Comparison of ENCODE assay signal across 15 cellular contexts in the genomic region with DNA sequence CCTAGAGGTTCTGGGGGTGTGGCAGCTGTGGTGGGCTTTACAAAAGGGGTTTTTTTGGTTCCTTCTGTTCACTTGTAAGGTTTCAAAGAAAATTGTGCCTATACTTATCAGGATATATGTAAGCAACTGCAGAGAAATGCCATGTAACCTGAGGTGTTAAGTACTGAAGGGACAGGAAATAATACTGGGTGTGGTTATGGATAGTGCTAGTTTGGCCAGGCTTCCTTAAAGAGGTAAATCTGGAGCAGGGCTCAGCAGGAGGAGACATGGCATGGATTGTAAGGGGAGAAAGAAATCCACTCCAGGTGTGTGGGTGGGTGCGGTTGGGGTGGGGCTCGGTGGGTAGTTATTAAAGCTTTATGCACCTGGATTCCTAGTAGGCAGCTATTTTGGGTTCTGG. TPM values are rescaled to one million over a fixed set of nuclear protein-coding genes. Genes with fewer than 3 reads are reported as not detected.
A peak's percentile ranks its signal among the peaks of the same experiment; 100 is the strongest.
DNase-seq lines count a peak whose midpoint lies in the region; ATAC-seq and TF ChIP-seq lines count a peak whose summit lies in the region.
"Had no signal": no experiment of that assay in that cellular context is flagged by ENCODE, and none has a peak within 500 bp of the region (broad histone marks: within the 10 kb centered on the region; RNA-seq: fewer than 3 reads in every experiment).

No MANE protein-coding gene starts in this region.

- DNase-seq in breast epithelium (ENCODE audit: low spot score in 2 of 2) (no peak), mesothelial cell of epicardium (ENCODE audit: low spot score in 2 of 2, unreplicated experiment in 2 of 2) (no peak), tibial nerve (ENCODE audit: low spot score in 2 of 2) (no peak), iPS-NIHi7 (ENCODE audit: extremely low spot score) (no peak)
- no peak for DNase-seq in activated CD4-positive, alpha-beta T cell treated with anti-CD3 and anti-CD28 coated beads for 1 hour
- DNase-seq: activated CD4-positive, alpha-beta T cell treated with anti-CD3 and anti-CD28 coated beads, Interleukin-2, amount 50 U/mL, for 48 hours; adrenal gland; CD4-positive, CD25-positive, alpha-beta regulatory T cell; dermis blood vessel endothelial cell; NCI-H2171; NK-92 treated with Interleukin-12 subunit alpha and Interleukin-12 subunit beta, amount 100 ng/mL, for 24 hours had no signal

- no peak for ATAC-seq in HG02970 (IDR thresholded peaks at IDR 0.05; ENCODE audit: low FRiP score, unreplicated experiment)

- peak; percentile 35; the same call in 1 of the 2 replicates for TF ChIP-seq EP300 in Ishikawa (IDR thresholded peaks at IDR 0.05; ENCODE audit: borderline replicate concordance)
- TF ChIP-seq EP300 in tibial nerve (IDR thresholded peaks at IDR 0.05) = no peak

- peaks cover 2% of the 10 kb centered on the region for H3K36me3 Mint-ChIP-seq in mesothelial cell of epicardium
- H3K36me3 Mint-ChIP-seq: CD4-positive, CD25-positive, alpha-beta regulatory T cell; memory B cell had no signal

- 59 to 64% methylated on average over 2 of the region's 2 CpGs for WGBS in tibial nerve, 2 donors

- H3K9me3 ChIP-seq in breast epithelium (no peaks in the 10 kb centered on the region), tibial nerve (no peaks in the 10 kb centered on the region)
- H3K9me3 ChIP-seq: adrenal gland had no signal

- H3K4me3 ChIP-seq in breast epithelium (peak overlapping the region in 1 of 3 donors; percentile 28), tibial nerve (no peak overlapping the region)
- H3K4me3 ChIP-seq: adrenal gland had no signal

- H3K36me3 ChIP-seq in breast epithelium (no peaks in the 10 kb centered on the region), tibial nerve (no peaks in the 10 kb centered on the region)
- H3K36me3 ChIP-seq: adrenal gland had no signal

- no peak; the same call in 1 of the 2 replicates for TF ChIP-seq RAD21 in Ishikawa (IDR thresholded peaks at IDR 0.05; ENCODE audit: low read depth)

- no peak overlapping the region for H3K4me3 Mint-ChIP-seq in mesothelial cell of epicardium
- H3K4me3 Mint-ChIP-seq: activated T-helper 1 cell treated with anti-CD3 and anti-CD28 coated beads, Interleukin-12 subunit alpha, Interleukin-12 subunit beta, Interleukin-2, Interleukin-4 antibody, amounts not matched to agents 30 ng/mL and 10 ng/mL and 1 ng/mL, durations not matched to agents 14 hours and 24 hours and 36 hours; CD4-positive, CD25-positive, alpha-beta regulatory T cell; memory B cell had no signal

- H3K27ac Mint-ChIP-seq in mesothelial cell of epicardium = peak overlapping the region; percentile 98
- H3K27ac Mint-ChIP-seq: activated T-helper 1 cell treated with anti-CD3 and anti-CD28 coated beads, Interleukin-12 subunit alpha, Interleukin-12 subunit beta, Interleukin-2, Interleukin-4 antibody, amounts not matched to agents 30 ng/mL and 10 ng/mL and 1 ng/mL, durations not matched to agents 14 hours and 24 hours and 36 hours; CD4-positive, CD25-positive, alpha-beta regulatory T cell; memory B cell had no signal

- H3K4me1 ChIP-seq in breast epithelium = peaks cover 22 to 36% of the 10 kb centered on the region in 2 donors
- peaks cover 0 to 98% (median 90%) of the 10 kb centered on the region in 4 donors for H3K4me1 ChIP-seq in tibial nerve

- intact Hi-C loops in breast epithelium (cut with DNase I; ENCODE audit: low total_unique reads) = no loop called here

- TF ChIP-seq POLR2A in breast epithelium (IDR thresholded peaks at IDR 0.05) (no peak), tibial nerve (IDR thresholded peaks at IDR 0.05) (no peak)

- H3K27ac ChIP-seq in breast epithelium (peak overlapping the region; percentile 85), tibial nerve (peak overlapping the region; percentile 49 to 97 (median 84))

- H3K4me1 Mint-ChIP-seq in mesothelial cell of epicardium = peaks cover 85% of the 10 kb centered on the region
- H3K4me1 Mint-ChIP-seq: CD4-positive, CD25-positive, alpha-beta regulatory T cell; memory B cell had no signal

- no peaks in the 10 kb centered on the region for H3K27me3 Mint-ChIP-seq in mesothelial cell of epicardium (ENCODE audit: low read depth)

- no peaks in the 10 kb centered on the region for H3K27me3 ChIP-seq in breast epithelium
- no peaks in the 10 kb centered on the region for H3K27me3 ChIP-seq in tibial nerve
- H3K27me3 ChIP-seq: adrenal gland had no signal

- TF ChIP-seq CTCF in breast epithelium (IDR thresholded peaks at IDR 0.05) (no peak), mesothelial cell of epicardium (IDR thresholded peaks at IDR 0.05; ENCODE audit: unreplicated experiment) (no peak), tibial nerve (IDR thresholded peaks at IDR 0.05) (no peak)

- no peaks in the 10 kb centered on the region for H3K9me3 Mint-ChIP-seq in mesothelial cell of epicardium
- H3K9me3 Mint-ChIP-seq: activated T-helper 1 cell treated with anti-CD3 and anti-CD28 coated beads, Interleukin-12 subunit alpha, Interleukin-12 subunit beta, Interleukin-2, Interleukin-4 antibody, amounts not matched to agents 30 ng/mL and 10 ng/mL and 1 ng/mL, durations not matched to agents 14 hours and 24 hours and 36 hours; CD4-positive, CD25-positive, alpha-beta regulatory T cell; memory B cell had no signal

TF ChIP-seq in Ishikawa, 13 proteins besides CTCF, POLR2A, EP300 and RAD21:
- TF ChIP-seq TEAD4 (IDR thresholded peaks at IDR 0.05) (peak; percentile 20; the same call in 1 of the 2 replicates), TAF1 (IDR thresholded peaks at IDR 0.05; ENCODE audit: low read depth) (no peak), EGR1 (IDR thresholded peaks at IDR 0.05) (no peak)
- TF ChIP-seq, protein P1, sequence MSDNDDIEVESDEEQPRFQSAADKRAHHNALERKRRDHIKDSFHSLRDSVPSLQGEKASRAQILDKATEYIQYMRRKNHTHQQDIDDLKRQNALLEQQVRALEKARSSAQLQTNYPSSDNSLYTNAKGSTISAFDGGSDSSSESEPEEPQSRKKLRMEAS (IDR thresholded peaks at IDR 0.05) = peak; percentile 25
TF ChIP-seq in Ishikawa: peak in this region for 2.

RNA-seq across cellular contexts. Expression of a gene that starts 28.3 kb away (rescaled TPM):
- total RNA-seq in breast epithelium (10 to 100 TPM; 26.1 to 55.5 (median 34.1) TPM), mesothelial cell of epicardium (178 to 189 TPM (median 180 TPM) in 3 replicates), tibial nerve (10 to 100 TPM; 47.1 to 60.6 (median 50.7) TPM)
- total RNA-seq: activated T-helper 1 cell treated with anti-CD3 and anti-CD28 coated beads, Interleukin-12 subunit alpha, Interleukin-12 subunit beta, Interleukin-2, Interleukin-4 antibody, amounts not matched to agents 30 ng/mL and 10 ng/mL and 1 ng/mL, durations not matched to agents 14 hours and 24 hours and 36 hours; CD4-positive, CD25-positive, alpha-beta regulatory T cell had no signal
